ENCODE assay signal across 10 cellular contexts in genomic region chr16:11621539-11621919, GRCh38. TPM values are rescaled to one million over a fixed set of nuclear protein-coding genes. Genes with fewer than 3 reads are reported as not detected.
DNase-seq lines count a peak whose midpoint lies in the region; ATAC-seq and TF ChIP-seq lines count a peak whose summit lies in the region.
"Had no signal": no experiment of that assay in that cellular context is flagged by ENCODE, and none has a peak within 500 bp of the region (broad histone marks: within the 10 kb centered on the region; RNA-seq: fewer than 3 reads in every experiment).

No MANE protein-coding gene starts in this region.

- no peak for TF ChIP-seq CTCF in tibial artery (IDR thresholded peaks at IDR 0.05)

- H3K27me3 Mint-ChIP-seq in activated naive CD4-positive, alpha-beta T cell treated with anti-CD3 and anti-CD28 coated beads for 36 hours (ENCODE audit: low read depth): no peaks in the 10 kb centered on the region
- no peaks in the 10 kb centered on the region for H3K27me3 Mint-ChIP-seq in activated T-cell treated with anti-CD3 and anti-CD28 coated beads, Interleukin-2, amount 50 U/mL, for 72 hours (ENCODE audit: low read depth)
- no peaks in the 10 kb centered on the region for H3K27me3 Mint-ChIP-seq in memory B cell

- no peaks in the 10 kb centered on the region for H3K9me3 ChIP-seq in tibial artery

- H3K36me3 Mint-ChIP-seq in activated naive CD4-positive, alpha-beta T cell treated with anti-CD3 and anti-CD28 coated beads for 36 hours (ENCODE audit: low read depth): peaks cover 1% of the 10 kb centered on the region
- peaks cover 5% of the 10 kb centered on the region in 2 donors for H3K36me3 Mint-ChIP-seq in activated T-cell treated with anti-CD3 and anti-CD28 coated beads, Interleukin-2, amount 50 U/mL, for 72 hours (ENCODE audit: insufficient read depth in 2 of 2)
- no peaks in the 10 kb centered on the region for H3K36me3 Mint-ChIP-seq in memory B cell

- peak overlapping the region; percentile 23 to 42 for H3K27ac ChIP-seq in tibial artery

- H3K4me1 Mint-ChIP-seq in activated naive CD4-positive, alpha-beta T cell treated with anti-CD3 and anti-CD28 coated beads for 36 hours (ENCODE audit: low read depth): peaks cover 59% of the 10 kb centered on the region
- H3K4me1 Mint-ChIP-seq in activated T-cell treated with anti-CD3 and anti-CD28 coated beads, Interleukin-2, amount 50 U/mL, for 72 hours (ENCODE audit: low read depth): peaks cover 45% of the 10 kb centered on the region
- peaks cover 38% of the 10 kb centered on the region for H3K4me1 Mint-ChIP-seq in memory B cell

- H3K4me3 ChIP-seq in tibial artery: peak overlapping the region; percentile 21 to 27
- H3K4me3 ChIP-seq: smooth muscle cell had no signal

- intact Hi-C loops in activated naive CD4-positive, alpha-beta T cell treated with anti-CD3 and anti-CD28 coated beads for 36 hours (cut with micrococcal nuclease): no loop called here
- intact Hi-C loops in tibial artery (cut with DNase I; ENCODE audit: low total_unique reads): no loop called here

- ATAC-seq in activated T-cell treated with anti-CD3 and anti-CD28 coated beads, Interleukin-2, amount 50 U/mL, for 72 hours (replicated peaks in 1 of 2): peak in 1 of 2 donors; percentile 21
- no peak for ATAC-seq in memory B cell (ENCODE audit: low read depth)
- ATAC-seq in GM18520 (IDR thresholded peaks at IDR 0.05; ENCODE audit: unreplicated experiment): no peak
- no peak for ATAC-seq in HG03135 (IDR thresholded peaks at IDR 0.05; ENCODE audit: unreplicated experiment)

- H3K27me3 ChIP-seq in tibial artery: no peaks in the 10 kb centered on the region

- peak; percentile 39 for DNase-seq in activated naive CD4-positive, alpha-beta T cell treated with anti-CD3 and anti-CD28 coated beads for 36 hours
- no peak for DNase-seq in activated naive CD4-positive, alpha-beta T cell (lab: John Stamatoyannopoulos, UW)
- peak in 1 of 2 donors; percentile 8 for DNase-seq in activated T-cell treated with anti-CD3 and anti-CD28 coated beads, Interleukin-2, amount 50 U/mL, for 72 hours
- DNase-seq in memory B cell (ENCODE audit: low spot score in 2 of 2) (no peak), tibial artery (no peak)
- DNase-seq in stimulated activated CD8-positive, alpha-beta memory T cell treated with anti-CD3 and anti-CD28 coated beads, Interleukin-4, amount 100 ng/mL, for 48 hours: no peak
- DNase-seq: KG1 had no signal

- peaks cover 6% of the 10 kb centered on the region for H3K9me3 Mint-ChIP-seq in activated naive CD4-positive, alpha-beta T cell treated with anti-CD3 and anti-CD28 coated beads for 36 hours
- H3K9me3 Mint-ChIP-seq in activated T-cell treated with anti-CD3 and anti-CD28 coated beads, Interleukin-2, amount 50 U/mL, for 72 hours: peaks cover 2 to 5% of the 10 kb centered on the region in 2 donors
- peaks cover 2% of the 10 kb centered on the region for H3K9me3 Mint-ChIP-seq in memory B cell

- CTCF ChIA-PET in activated naive CD4-positive, alpha-beta T cell treated with anti-CD3 and anti-CD28 coated beads for 36 hours (lab: Charles Lee): interaction anchor here (0.6 to 2.1 kb wide), 7 partner anchors 14 to 308 kb away, joined by 3 to 8 read pairs (median 4); no protein-coding TSS in a partner anchor

- peaks cover 0 to 13% (median 9%) of the 10 kb centered on the region in 4 donors for H3K4me1 ChIP-seq in tibial artery

- H3K36me3 ChIP-seq in tibial artery: no peaks in the 10 kb centered on the region

- peak overlapping the region; percentile 70 for H3K4me3 Mint-ChIP-seq in activated naive CD4-positive, alpha-beta T cell treated with anti-CD3 and anti-CD28 coated beads for 36 hours
- peak overlapping the region; percentile 85 to 95 for H3K4me3 Mint-ChIP-seq in activated T-cell treated with anti-CD3 and anti-CD28 coated beads, Interleukin-2, amount 50 U/mL, for 72 hours
- peak overlapping the region; percentile 73 for H3K4me3 Mint-ChIP-seq in memory B cell

- peak overlapping the region; percentile 65 for H3K27ac Mint-ChIP-seq in activated naive CD4-positive, alpha-beta T cell treated with anti-CD3 and anti-CD28 coated beads for 36 hours
- H3K27ac Mint-ChIP-seq in activated T-cell treated with anti-CD3 and anti-CD28 coated beads, Interleukin-2, amount 50 U/mL, for 72 hours: peak overlapping the region; percentile 89
- peak overlapping the region; percentile 83 for H3K27ac Mint-ChIP-seq in memory B cell

RNA-seq across cellular contexts. Expression of gene LITAF, which starts 34.8 kb away (rescaled TPM):
- total RNA-seq in activated naive CD4-positive, alpha-beta T cell treated with anti-CD3 and anti-CD28 coated beads for 36 hours: 100 to 1,000 TPM; 171 to 174 TPM
- 100 to 1,000 TPM; 110 to 137 TPM for total RNA-seq in activated T-cell treated with anti-CD3 and anti-CD28 coated beads, Interleukin-2, amount 50 U/mL, for 72 hours

RNA-seq across cellular contexts. Expression of gene SNN, which starts 46.7 kb away (rescaled TPM):
- 10 to 100 TPM; 12.0 to 13.6 TPM for total RNA-seq in activated naive CD4-positive, alpha-beta T cell treated with anti-CD3 and anti-CD28 coated beads for 36 hours
- total RNA-seq in activated T-cell treated with anti-CD3 and anti-CD28 coated beads, Interleukin-2, amount 50 U/mL, for 72 hours: 10 to 100 TPM; 10.4 to 11.6 TPM
